In the genomic region with DNA sequence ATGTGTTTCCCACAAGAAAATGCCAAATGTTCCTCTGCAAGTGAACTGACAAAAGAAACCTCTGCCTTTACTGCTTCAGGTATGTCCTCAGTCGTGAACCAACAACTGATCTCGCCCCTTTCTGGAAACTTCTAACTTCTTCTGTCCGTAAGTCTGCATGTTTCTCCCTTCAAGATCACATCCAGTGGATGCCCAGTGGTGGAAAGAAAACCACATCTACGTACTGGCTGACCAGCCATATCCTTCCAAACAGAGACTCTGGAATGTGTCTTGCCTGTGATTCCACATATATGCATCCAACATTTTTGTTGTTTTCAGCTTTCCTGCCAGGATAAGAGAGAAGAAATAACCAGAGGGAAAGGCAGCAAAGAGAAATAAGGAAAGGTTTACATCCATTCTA, we compare ENCODE assay signal across 22 cellular contexts.
"Had no signal": no experiment of that assay in that cellular context is flagged by ENCODE, and none has a peak within 500 bp of the region (broad histone marks: within the 10 kb centered on the region; RNA-seq: fewer than 3 reads in every experiment).

No MANE protein-coding gene starts in this region.

- H3K9me3 ChIP-seq: SJSA1 had no signal

- H3K27ac Mint-ChIP-seq: IgD-negative memory B cell had no signal

- H3K4me2 ChIP-seq: KMS-11 had no signal

- H3K4me1 ChIP-seq: SJSA1 had no signal

- H3K27me3 ChIP-seq: SJSA1 had no signal

- H3K4me3 Mint-ChIP-seq: IgD-negative memory B cell had no signal

- H3K36me3 ChIP-seq: SJSA1 had no signal

- H3K36me3 Mint-ChIP-seq: IgD-negative memory B cell had no signal

- H3K27ac ChIP-seq: KMS-11, SJSA1, SK-N-MC had no signal

- H3K9ac ChIP-seq: KMS-11 had no signal

- H3K4me3 ChIP-seq: K562, SJSA1, SK-N-MC had no signal

- ATAC-seq: HepG2, K562 had no signal

- DNase-seq: Kasumi-1, MM.1S, NCI-H1092 treated with DMSO at 0.1 percent for 48 hours, NCI-H1436, NCI-H187, NCI-H2029, NCI-H2081 treated with DMSO at 0.1 percent for 48 hours, NCI-H2171 treated with DMSO at 0.1 percent for 48 hours, NCI-H2227 treated with DMSO at 0.1 percent for 48 hours, NCI-H524, NCI-H526 treated with DMSO at 0.1 percent for 48 hours, NCI-H774, Right ventricle myocardium superior, RPMI8226, SIG-M5 had no signal

- FAIRE-seq: HepG2, K562, RCC 7860 had no signal
